18 cellular contexts compared by ENCODE assay signal in the genomic region with DNA sequence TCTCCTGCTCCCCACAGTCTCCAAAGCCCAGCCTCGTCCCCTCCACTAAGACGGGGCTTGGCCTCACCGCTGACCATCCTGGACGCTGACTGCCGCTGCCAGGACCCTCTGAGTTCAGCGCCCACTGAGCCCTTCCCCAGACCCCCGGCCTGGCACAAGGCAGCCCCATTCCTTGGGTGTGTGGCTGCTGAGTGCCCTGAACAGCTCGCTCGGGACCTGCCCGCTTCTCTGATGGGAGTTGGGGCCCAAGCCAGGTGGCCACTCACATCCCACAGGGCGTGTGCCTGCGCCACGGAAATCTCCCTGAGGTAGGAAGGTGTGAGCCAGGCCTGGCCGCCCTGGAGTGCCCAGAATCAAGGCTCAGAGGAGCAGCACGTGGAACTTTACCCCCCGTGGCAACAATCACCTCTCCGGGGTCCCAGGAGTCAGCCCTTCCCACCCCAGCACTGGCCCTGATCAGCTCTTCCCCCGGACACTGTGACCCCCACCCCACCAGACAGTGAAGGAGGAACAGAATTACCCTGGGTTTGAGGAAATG. TPM values are rescaled to one million over a fixed set of nuclear protein-coding genes. Genes with fewer than 3 reads are reported as not detected.
"Had no signal": no experiment of that assay in that cellular context is flagged by ENCODE, and none has a peak within 500 bp of the region (broad histone marks: within the 10 kb centered on the region; RNA-seq: fewer than 3 reads in every experiment).

No MANE protein-coding gene starts in this region.

- H3K27me3 ChIP-seq: colonic mucosa, suprapubic skin, thyroid gland, upper lobe of left lung, uterus had no signal

- ATAC-seq: psoas muscle; stimulated activated naive CD8-positive, alpha-beta T cell treated with anti-CD3 and anti-CD28 coated beads, Interleukin-15, Interleukin-2, amounts not matched to agents 100 U/mL and 50 U/mL, for 24 hours had no signal

- H3K9ac ChIP-seq: parathyroid adenoma had no signal

- H3K27ac ChIP-seq: colonic mucosa, parathyroid adenoma, psoas muscle, suprapubic skin, thyroid gland, upper lobe of left lung, uterus had no signal

- H3K4me1 ChIP-seq: parathyroid adenoma had no signal

- H3K9me3 ChIP-seq: colonic mucosa, psoas muscle, suprapubic skin, thyroid gland, upper lobe of left lung, uterus had no signal

- H3K4me1 Mint-ChIP-seq: nephron had no signal

- H3K27ac Mint-ChIP-seq: nephron had no signal

- H3K4me3 Mint-ChIP-seq: nephron had no signal

- H3K36me3 ChIP-seq: colonic mucosa, suprapubic skin, thyroid gland, uterus had no signal

- DNase-seq: caudate nucleus; colonic mucosa; effector CD8-positive, alpha-beta T cell; foreskin melanocyte; islet precursor cell; mammary epithelial cell; retina; small intestine; stimulated activated CD4-positive, alpha-beta T cell treated with anti-CD3 and anti-CD28 coated beads, Interleukin-2, amount 100 ng/mL, for 48 hours; stimulated activated naive CD8-positive, alpha-beta T cell treated with anti-CD3 and anti-CD28 coated beads, Interleukin-15, Interleukin-2, amounts not matched to agents 100 U/mL and 50 U/mL, for 24 hours; thyroid gland; uterus had no signal

- H3K4me3 ChIP-seq: colonic mucosa, psoas muscle, suprapubic skin, thyroid gland, upper lobe of left lung, uterus had no signal

- H2AFZ ChIP-seq: parathyroid adenoma had no signal

RNA-seq across cellular contexts. Expression of gene C13orf46, which starts 20.8 kb away (rescaled TPM):
- total RNA-seq: myocyte had no signal
